8 cellular contexts compared by ENCODE assay signal in the genomic region with DNA sequence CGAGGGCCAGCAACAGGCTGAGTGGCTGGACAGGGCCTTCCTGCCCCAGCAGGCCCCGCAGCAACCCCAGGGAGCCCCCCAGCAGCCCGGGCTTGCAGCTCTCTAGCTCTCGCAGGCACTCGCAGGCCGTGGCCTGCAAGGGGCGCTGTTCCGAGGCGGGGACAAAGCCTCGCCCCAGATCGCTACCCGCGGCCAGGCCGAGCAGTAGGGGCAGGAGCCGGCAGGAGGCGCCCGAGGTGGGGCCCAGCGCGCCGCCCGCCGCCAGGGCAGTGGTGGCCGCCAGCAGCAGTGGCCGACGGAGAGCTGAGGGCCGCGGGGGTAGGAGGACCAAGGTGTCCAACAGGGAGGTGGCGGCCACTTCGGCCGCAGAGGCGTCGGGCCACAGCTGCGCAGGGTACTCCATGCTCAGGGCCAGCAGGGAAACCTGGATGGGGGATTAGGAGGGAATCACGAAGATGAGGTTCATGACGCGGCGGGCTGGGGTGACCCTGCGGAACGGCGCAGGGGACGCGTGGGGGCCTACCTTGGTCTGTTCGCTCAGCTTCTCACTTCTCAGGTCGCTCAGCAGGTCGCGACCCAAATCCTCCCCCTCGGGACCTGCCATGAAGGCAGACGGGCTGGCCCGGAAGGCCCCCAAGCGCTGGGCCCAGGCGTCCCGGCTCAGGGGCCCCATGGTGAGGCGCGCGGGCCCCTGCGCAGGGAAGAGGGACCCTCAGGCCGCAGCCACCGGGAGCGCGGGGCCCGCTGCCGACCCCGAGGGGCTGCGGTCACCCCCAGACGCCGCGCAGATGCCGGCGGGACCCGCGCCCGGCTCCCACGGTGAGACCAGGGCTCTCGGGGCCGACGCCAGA. TPM values are rescaled to one million over a fixed set of nuclear protein-coding genes. Genes with fewer than 3 reads are reported as not detected.
DNase-seq lines count a peak whose midpoint lies in the region; ATAC-seq and TF ChIP-seq lines count a peak whose summit lies in the region.

No MANE protein-coding gene starts in this region.

- POLR2A ChIA-PET in activated CD4-positive, alpha-beta T cell treated with anti-CD3 and anti-CD28 coated beads for 36 hours (lab: Charles Lee): interaction anchor here (0.6 to 2.0 kb wide), 9 partner anchors 9 to 110 kb away, joined by 3 to 6 read pairs (median 3); partner anchors contain the start of genes CCDC85B, KAT5 and MUS81

- peak overlapping the region; percentile 77 for H3K4me3 ChIP-seq in choroid plexus epithelial cell (ENCODE audit: low read depth, low read length)

- peak overlapping the region; percentile 52 for H3K27ac ChIP-seq in layer of hippocampus (ENCODE audit: low read depth, low read length)

- H3K4me1 Mint-ChIP-seq in activated CD4-positive, alpha-beta T cell treated with anti-CD3 and anti-CD28 coated beads for 36 hours: peaks cover 28% of the 10 kb centered on the region

- intact Hi-C loops in activated CD4-positive, alpha-beta T cell treated with anti-CD3 and anti-CD28 coated beads for 36 hours (cut with DNase I, micrococcal nuclease): loop anchor here (1.0 to 2.0 kb wide), 12 partner anchors 38 to 273 kb away; partner anchors contain the start of genes BANF1 (in 1 of the 2), C11orf68 (in 1 of the 2), DRAP1 (in 1 of the 2) and EIF1AD (in 1 of the 2)

- CTCF ChIA-PET in activated CD4-positive, alpha-beta T cell treated with anti-CD3 and anti-CD28 coated beads for 36 hours (lab: Charles Lee): interaction anchor here (0.5 to 6.0 kb wide), 51 partner anchors 9 to 509 kb away, joined by 3 to 74 read pairs (median 4); partner anchors contain the start of genes FIBP, KAT5, MUS81 and RNASEH2C

- no peaks in the 10 kb centered on the region for H3K9me3 Mint-ChIP-seq in activated CD4-positive, alpha-beta T cell treated with anti-CD3 and anti-CD28 coated beads for 36 hours (ENCODE audit: low read depth)

- peaks cover 11% of the 10 kb centered on the region for H3K27me3 Mint-ChIP-seq in activated CD4-positive, alpha-beta T cell treated with anti-CD3 and anti-CD28 coated beads for 36 hours

- peak; percentile 38 for ATAC-seq in HG02852 (IDR thresholded peaks at IDR 0.05; ENCODE audit: unreplicated experiment)
- peak; percentile 81 for ATAC-seq in activated CD4-positive, alpha-beta T cell treated with anti-CD3 and anti-CD28 coated beads for 36 hours

- H3K27ac Mint-ChIP-seq in activated CD4-positive, alpha-beta T cell treated with anti-CD3 and anti-CD28 coated beads for 36 hours: peak overlapping the region; percentile 83

- H3K4me3 Mint-ChIP-seq in activated CD4-positive, alpha-beta T cell treated with anti-CD3 and anti-CD28 coated beads for 36 hours: peak overlapping the region; percentile 87

- H3K27me3 ChIP-seq in layer of hippocampus (ENCODE audit: control insufficient read depth, insufficient read depth, low read length): no peaks in the 10 kb centered on the region

- peak; percentile 77 for TF ChIP-seq CTCF in choroid plexus epithelial cell (conservative IDR thresholded peaks at IDR 0.05; ENCODE audit: low read depth, low read length)

- peaks cover 3% of the 10 kb centered on the region for H3K36me3 Mint-ChIP-seq in activated CD4-positive, alpha-beta T cell treated with anti-CD3 and anti-CD28 coated beads for 36 hours (ENCODE audit: low read depth)

- peak; percentile 34 for DNase-seq in NCI-H1105 treated with DMSO at 0.1 percent for 48 hours (lab: John Stamatoyannopoulos, UW)
- DNase-seq in NCI-H1105 (lab: John Stamatoyannopoulos, UW): no peak
- peak; percentile 62 for DNase-seq in NCI-H2196 treated with DMSO at 0.1 percent for 48 hours (lab: John Stamatoyannopoulos, UW; ENCODE audit: unreplicated experiment)
- DNase-seq in activated CD4-positive, alpha-beta T cell treated with anti-CD3 and anti-CD28 coated beads for 36 hours: peak; percentile 94
- peak; percentile 83 for DNase-seq in choroid plexus epithelial cell (ENCODE audit: low read depth)
- DNase-seq in stimulated activated CD4-positive, alpha-beta T cell treated with anti-CD3 and anti-CD28 coated beads, Interleukin-1b, Interleukin-23, amount 100 ng/mL, for 24 hours (ENCODE audit: low read depth in 4 of 4, low spot score in 1 of 4): peak in 3 of 4 experiments; percentile 56 to 80 (median 56)

RNA-seq across cellular contexts. Expression of gene AP5B1, which starts 0.6 kb away (rescaled TPM):
- 10 to 100 TPM; 11.7 to 14.4 TPM for total RNA-seq in activated CD4-positive, alpha-beta T cell treated with anti-CD3 and anti-CD28 coated beads for 36 hours

RNA-seq across cellular contexts. Expression of gene OVOL1, which starts 6.7 kb away (rescaled TPM):
- under 1 TPM; 0.09 to 0.19 TPM for total RNA-seq in activated CD4-positive, alpha-beta T cell treated with anti-CD3 and anti-CD28 coated beads for 36 hours

RNA-seq across cellular contexts. Expression of gene SNX32, which starts 53.6 kb away (rescaled TPM):
- total RNA-seq in activated CD4-positive, alpha-beta T cell treated with anti-CD3 and anti-CD28 coated beads for 36 hours: 1 to 10 TPM; 2.9 to 3.0 TPM

RNA-seq across cellular contexts. Expression of gene RNASEH2C, which starts 59.5 kb away (rescaled TPM):
- 10 to 100 TPM; 72.5 to 96.8 TPM for total RNA-seq in activated CD4-positive, alpha-beta T cell treated with anti-CD3 and anti-CD28 coated beads for 36 hours
